Comparison of ENCODE assay signal across 16 cellular contexts in genomic region chr4:78197947-78198346, GRCh38.
DNase-seq lines count a peak whose midpoint lies in the region; ATAC-seq and TF ChIP-seq lines count a peak whose summit lies in the region.
"Had no signal": no experiment of that assay in that cellular context is flagged by ENCODE, and none has a peak within 500 bp of the region (broad histone marks: within the 10 kb centered on the region; RNA-seq: fewer than 3 reads in every experiment).

No MANE protein-coding gene starts in this region.

- H3K9me3 ChIP-seq in heart left ventricle, result peaks cover 0 to 16% (median 0%) of the 10 kb centered on the region in 12 donors

- H3K27me3 Mint-ChIP-seq in WTC11 (ENCODE audit: low read depth), result no peaks in the 10 kb centered on the region
- H3K27me3 Mint-ChIP-seq in nephron (ENCODE audit: low read depth), result no peaks in the 10 kb centered on the region

- H3K27ac Mint-ChIP-seq in WTC11 (no peak overlapping the region), nephron (peak overlapping the region in 2 of 3 experiments; percentile 44 to 69)
- H3K27ac Mint-ChIP-seq: CD4-positive, alpha-beta memory T cell; HFFc6 had no signal

- CTCF ChIA-PET in WTC11 (lab: Charles Lee), result interaction anchor here (0.9 to 1.1 kb wide), 2 partner anchors 27 to 48 kb away, joined by 3 read pairs; no protein-coding TSS in a partner anchor

- H3K36me3 Mint-ChIP-seq in WTC11 (peaks cover 32% of the 10 kb centered on the region), nephron (ENCODE audit: low read depth) (peaks cover 33% of the 10 kb centered on the region)
- H3K36me3 Mint-ChIP-seq: CD4-positive, alpha-beta memory T cell had no signal

- ATAC-seq in WTC11 (peak; percentile 58; the same call in 1 of the 2 replicates), heart left ventricle (no peak), esophagus mucosa (no peak)

- no peak overlapping the region for H3K4me3 ChIP-seq in heart left ventricle

- no peaks in the 10 kb centered on the region for H3K4me1 ChIP-seq in heart left ventricle

- H3K4me1 Mint-ChIP-seq in WTC11 (peaks cover 15% of the 10 kb centered on the region), nephron (peaks cover 21% of the 10 kb centered on the region)
- H3K4me1 Mint-ChIP-seq: CD4-positive, alpha-beta memory T cell had no signal

- intact Hi-C loops in heart left ventricle (cut with DNase I), result no loop called here

- DNase-seq in GM04504 (ENCODE audit: low read depth) (peak; percentile 16), HT1080 (ENCODE audit: low read depth) (peak; percentile 5), WTC11 (ENCODE audit: low spot score) (no peak), heart left ventricle (no peak), NCI-H128 (lab: John Stamatoyannopoulos, UW; ENCODE audit: unreplicated experiment) (no peak), NCI-H446 (lab: John Stamatoyannopoulos, UW) (no peak)
- DNase-seq: C1 segment of cervical spinal cord; Calu3; CD4-positive, alpha-beta memory T cell; COR-L47; DMS53; DMS79 treated with DMSO at 0.1 percent for 48 hours; H9; HFFc6 had no signal

- POLR2A ChIA-PET in WTC11 (lab: Charles Lee), result no interaction called here

- H3K4me3 Mint-ChIP-seq in WTC11 (no peak overlapping the region), nephron (no peak overlapping the region)
- H3K4me3 Mint-ChIP-seq: CD4-positive, alpha-beta memory T cell; H9; HFFc6 had no signal

- no peaks in the 10 kb centered on the region for H3K27me3 ChIP-seq in heart left ventricle

- H3K9me3 Mint-ChIP-seq in WTC11, result peaks cover 26% of the 10 kb centered on the region
- peaks cover 20% of the 10 kb centered on the region for H3K9me3 Mint-ChIP-seq in nephron

- no peak for TF ChIP-seq POLR2A in heart left ventricle (IDR thresholded peaks at IDR 0.05)

- H3K27ac ChIP-seq in heart left ventricle, result no peak overlapping the region

- TF ChIP-seq CTCF in WTC11 (IDR thresholded peaks at IDR 0.05) (no peak), nephron (IDR thresholded peaks at IDR 0.05; ENCODE audit: unreplicated experiment in 3 of 3) (no peak), heart left ventricle (IDR thresholded peaks at IDR 0.05) (no peak)

- no peaks in the 10 kb centered on the region for H3K36me3 ChIP-seq in heart left ventricle

- WGBS in heart left ventricle, 4 donors, result 76 to 86% (median 79%) methylated on average over 4 of the region's 4 CpGs

TF ChIP-seq in WTC11, 78 proteins besides CTCF, POLR2A, EP300 and RAD21:
- TF ChIP-seq FOXJ3 (CRISPR knock-in tag; IDR thresholded peaks at IDR 0.05; ENCODE audit: borderline replicate concordance), result no peak
- TF ChIP-seq ZNF416 (CRISPR knock-in tag; IDR thresholded peaks at IDR 0.05), result no peak
- no peak for TF ChIP-seq PRDM15 (CRISPR knock-in tag; IDR thresholded peaks at IDR 0.05)
- TF ChIP-seq HMGA2 (CRISPR knock-in tag; IDR thresholded peaks at IDR 0.05), result no peak
- TF ChIP-seq ELF4 (CRISPR knock-in tag; IDR thresholded peaks at IDR 0.05; ENCODE audit: low read depth), result no peak
- no peak for TF ChIP-seq FOXP4 (CRISPR knock-in tag; IDR thresholded peaks at IDR 0.05)
- no peak for TF ChIP-seq ATF3 (CRISPR knock-in tag; conservative IDR thresholded peaks at IDR 0.05)
- no peak for TF ChIP-seq ZNF232 (CRISPR knock-in tag; IDR thresholded peaks at IDR 0.05)
- TF ChIP-seq CDX4 (CRISPR knock-in tag; IDR thresholded peaks at IDR 0.05; ENCODE audit: borderline replicate concordance), result no peak
- TF ChIP-seq, protein P1, sequence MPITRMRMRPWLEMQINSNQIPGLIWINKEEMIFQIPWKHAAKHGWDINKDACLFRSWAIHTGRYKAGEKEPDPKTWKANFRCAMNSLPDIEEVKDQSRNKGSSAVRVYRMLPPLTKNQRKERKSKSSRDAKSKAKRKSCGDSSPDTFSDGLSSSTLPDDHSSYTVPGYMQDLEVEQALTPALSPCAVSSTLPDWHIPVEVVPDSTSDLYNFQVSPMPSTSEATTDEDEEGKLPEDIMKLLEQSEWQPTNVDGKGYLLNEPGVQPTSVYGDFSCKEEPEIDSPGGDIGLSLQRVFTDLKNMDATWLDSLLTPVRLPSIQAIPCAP (CRISPR knock-in tag; IDR thresholded peaks at IDR 0.05), result no peak

Comparison
In these comparisons a context has a peak if more than half of its experiments do, and no peak if none do; other contexts are left out.
1. DNase-seq: peak in GM04504 (single experiment) and HT1080 (single experiment); none in WTC11 (single experiment), heart left ventricle (0 of 5), NCI-H128 (single experiment) and NCI-H446 (0 of 2).